In the genomic region with DNA sequence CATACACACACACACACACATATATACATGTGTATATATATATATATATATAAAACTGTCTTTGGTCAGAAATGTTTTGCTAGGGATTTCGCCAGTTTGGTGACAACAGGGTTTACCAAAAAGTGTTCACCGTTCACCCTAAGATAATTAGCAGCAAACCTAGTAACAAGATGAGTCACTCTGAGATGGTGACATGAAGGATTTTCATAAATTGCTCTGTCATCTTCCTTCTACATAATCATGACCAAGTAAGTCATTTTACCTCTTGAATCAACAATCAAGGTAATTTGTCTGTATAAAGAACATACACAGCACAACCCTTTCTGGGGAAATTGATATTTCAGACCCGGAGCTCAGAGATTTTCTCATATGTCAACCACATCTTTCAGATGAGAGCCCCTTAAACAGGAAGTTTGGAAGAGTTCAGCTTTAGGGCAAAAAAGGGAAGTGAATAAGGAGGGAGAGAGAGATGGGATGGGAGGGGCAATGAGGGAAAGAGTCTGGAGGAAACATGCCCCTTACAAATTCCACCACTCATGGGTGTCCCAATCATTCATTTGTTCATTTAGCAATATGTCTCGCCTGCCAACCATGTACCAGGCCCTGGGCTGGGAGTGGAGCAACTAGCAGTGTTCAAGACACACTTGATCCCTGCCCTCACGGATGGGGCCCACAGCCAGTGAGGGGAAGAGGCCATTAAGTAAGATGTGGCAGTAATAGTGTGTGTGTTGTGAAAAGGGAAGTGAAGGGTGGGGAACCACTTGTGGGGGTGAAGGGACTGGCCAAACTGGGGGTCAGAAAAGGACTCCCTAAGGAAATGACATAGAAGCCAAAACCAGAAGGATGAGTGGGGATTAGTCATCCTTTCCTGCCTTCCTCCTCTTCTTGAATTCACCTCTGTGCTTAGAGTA, we compare ENCODE assay signal across 11 cellular contexts.
DNase-seq lines count a peak whose midpoint lies in the region; TF ChIP-seq lines count a peak whose summit lies in the region.
"Had no signal": no experiment of that assay in that cellular context is flagged by ENCODE, and none has a peak within 500 bp of the region (broad histone marks: within the 10 kb centered on the region; RNA-seq: fewer than 3 reads in every experiment).

No MANE protein-coding gene starts in this region.

- H2AK5ac ChIP-seq in mesenchymal stem cell (ENCODE audit: low read length, severe bottlenecking): no peak overlapping the region

- DNase-seq in Ammon's horn (ENCODE audit: low spot score): peak; percentile 61
- peak; percentile 98 for DNase-seq in NB4 (ENCODE audit: low read depth)
- peak; percentile 73 for DNase-seq in mesenchymal stem cell
- DNase-seq in mesenteric fat pad (ENCODE audit: low spot score): no peak
- DNase-seq in HuH-7 (ENCODE audit: low spot score): no peak
- no peak for DNase-seq in kidney tubule cell (ENCODE audit: low spot score)
- DNase-seq in progenitor cell of endocrine pancreas (ENCODE audit: low spot score, unreplicated experiment): no peak
- DNase-seq: activated T-cell treated with anti-CD3 and anti-CD28 coated beads, Interleukin-2, amount 50 U/mL, for 72 hours; colonic mucosa; NCI-H446 treated with DMSO at 0.1 percent for 48 hours had no signal

- no peak overlapping the region for H2AFZ ChIP-seq in mesenchymal stem cell (ENCODE audit: low read depth, low read length)

- peak overlapping the region; percentile 91 for H3K27ac Mint-ChIP-seq in dendritic cell treated with granulocyte-macrophage colony-stimulating factor and Interleukin-4, amounts not matched to agents 40 ng/mL and 50 ng/mL, for 4 days
- H3K27ac Mint-ChIP-seq in progenitor cell of endocrine pancreas: no peak overlapping the region
- H3K27ac Mint-ChIP-seq: activated T-cell treated with anti-CD3 and anti-CD28 coated beads, Interleukin-2, amount 50 U/mL, for 72 hours had no signal

- H3K4ac ChIP-seq in mesenchymal stem cell (ENCODE audit: low read depth in 1 of 2, low read length in 2 of 2): no peak overlapping the region

- H3K27me3 ChIP-seq in mesenchymal stem cell (ENCODE audit: control insufficient read depth in 1 of 2, insufficient read depth in 1 of 2, low read length in 2 of 2): no peaks in the 10 kb centered on the region
- H3K27me3 ChIP-seq: colonic mucosa had no signal

- no peak overlapping the region for H3K27ac ChIP-seq in mesenchymal stem cell (ENCODE audit: low read length, poor library complexity, severe bottlenecking)
- H3K27ac ChIP-seq: colonic mucosa had no signal

- H2BK12ac ChIP-seq in mesenchymal stem cell (ENCODE audit: low read length in 2 of 2): peak overlapping the region in 1 of 2 experiments; percentile 40

- H3K9me3 ChIP-seq in mesenchymal stem cell (ENCODE audit: control insufficient read depth, low read length): no peaks in the 10 kb centered on the region
- H3K9me3 ChIP-seq: colonic mucosa had no signal

- 52% methylated on average over 4 of the region's 5 CpGs for WGBS in mesenchymal stem cell

- no peaks in the 10 kb centered on the region for H3K36me3 ChIP-seq in mesenchymal stem cell (ENCODE audit: control insufficient read depth in 1 of 2, insufficient read depth in 2 of 2, low read depth in 1 of 2, low read length in 2 of 2)
- H3K36me3 ChIP-seq: colonic mucosa had no signal

- no peak overlapping the region for H2BK120ac ChIP-seq in mesenchymal stem cell (ENCODE audit: low read depth, low read length)

- H3K18ac ChIP-seq in mesenchymal stem cell (ENCODE audit: low read depth in 1 of 2, low read length in 2 of 2): no peak overlapping the region

- peaks cover 78% of the 10 kb centered on the region for H3K4me1 Mint-ChIP-seq in dendritic cell treated with granulocyte-macrophage colony-stimulating factor and Interleukin-4, amounts not matched to agents 40 ng/mL and 50 ng/mL, for 4 days (ENCODE audit: low read depth)
- H3K4me1 Mint-ChIP-seq in progenitor cell of endocrine pancreas (ENCODE audit: low read depth): peaks cover 7% of the 10 kb centered on the region

- H3K4me3 ChIP-seq in NB4 (ENCODE audit: low read depth, low read length) (peak overlapping the region; percentile 12), mesenchymal stem cell (ENCODE audit: insufficient read depth in 1 of 2, low read depth in 1 of 2, low read length in 2 of 2) (no peak overlapping the region)
- H3K4me3 ChIP-seq: colonic mucosa had no signal

- no peak overlapping the region for H3K23ac ChIP-seq in mesenchymal stem cell (ENCODE audit: low read length in 2 of 2)

- no peak for TF ChIP-seq CTCF in NB4 (IDR thresholded peaks at IDR 0.05; ENCODE audit: low read depth, low read length)
- TF ChIP-seq CTCF in progenitor cell of endocrine pancreas (IDR thresholded peaks at IDR 0.05; ENCODE audit: unreplicated experiment): no peak

- no peak overlapping the region for H4K91ac ChIP-seq in mesenchymal stem cell (ENCODE audit: low read length)

- H3K9me3 Mint-ChIP-seq in dendritic cell treated with granulocyte-macrophage colony-stimulating factor and Interleukin-4, amounts not matched to agents 40 ng/mL and 50 ng/mL, for 4 days: no peaks in the 10 kb centered on the region
- H3K9me3 Mint-ChIP-seq in progenitor cell of endocrine pancreas (ENCODE audit: low read depth): no peaks in the 10 kb centered on the region
- H3K9me3 Mint-ChIP-seq: activated T-cell treated with anti-CD3 and anti-CD28 coated beads, Interleukin-2, amount 50 U/mL, for 72 hours had no signal

- no peaks in the 10 kb centered on the region for H3K27me3 Mint-ChIP-seq in dendritic cell treated with granulocyte-macrophage colony-stimulating factor and Interleukin-4, amounts not matched to agents 40 ng/mL and 50 ng/mL, for 4 days
- peaks cover 12% of the 10 kb centered on the region for H3K27me3 Mint-ChIP-seq in progenitor cell of endocrine pancreas

- H3K36me3 Mint-ChIP-seq in dendritic cell treated with granulocyte-macrophage colony-stimulating factor and Interleukin-4, amounts not matched to agents 40 ng/mL and 50 ng/mL, for 4 days (ENCODE audit: low read depth): no peaks in the 10 kb centered on the region
- H3K36me3 Mint-ChIP-seq in progenitor cell of endocrine pancreas (ENCODE audit: insufficient read depth): no peaks in the 10 kb centered on the region

- H2BK15ac ChIP-seq in mesenchymal stem cell (ENCODE audit: low read depth, poor library complexity, severe bottlenecking): no peak overlapping the region

- H4K8ac ChIP-seq in mesenchymal stem cell (ENCODE audit: low read length): peak overlapping the region; percentile 16

- H3K4me2 ChIP-seq in mesenchymal stem cell (ENCODE audit: low read length, poor library complexity, severe bottlenecking): no peak overlapping the region

- H3K79me1 ChIP-seq in mesenchymal stem cell (replicated peaks; ENCODE audit: low read length, poor library complexity, severe bottlenecking): no peaks in the 10 kb centered on the region

- H3K4me3 Mint-ChIP-seq in dendritic cell treated with granulocyte-macrophage colony-stimulating factor and Interleukin-4, amounts not matched to agents 40 ng/mL and 50 ng/mL, for 4 days: peak overlapping the region; percentile 21
- H3K4me3 Mint-ChIP-seq in progenitor cell of endocrine pancreas (ENCODE audit: low read depth): no peak overlapping the region
- H3K4me3 Mint-ChIP-seq: activated T-cell treated with anti-CD3 and anti-CD28 coated beads, Interleukin-2, amount 50 U/mL, for 72 hours had no signal

- intact Hi-C loops in dendritic cell treated with granulocyte-macrophage colony-stimulating factor and Interleukin-4, amounts not matched to agents 40 ng/mL and 50 ng/mL, for 4 days (cut with micrococcal nuclease): loop anchor here (1.0 to 5.0 kb wide), 2 partner anchors 8 to 36 kb away; no protein-coding TSS in a partner anchor

- TF ChIP-seq POLR2A in NB4 (IDR thresholded peaks at IDR 0.05; ENCODE audit: extremely low read depth, insufficient read length): no peak

- no peak overlapping the region for H2BK5ac ChIP-seq in mesenchymal stem cell (ENCODE audit: low read depth, low read length, poor library complexity, severe bottlenecking)

- H3K4me1 ChIP-seq in mesenchymal stem cell (ENCODE audit: control insufficient read depth, insufficient read depth, low read depth, low read length): peaks cover 1% of the 10 kb centered on the region
- H3K4me1 ChIP-seq: colonic mucosa had no signal

- H3K14ac ChIP-seq in mesenchymal stem cell (ENCODE audit: low read length in 2 of 2): peak overlapping the region in 1 of 2 experiments; percentile 44

- peak overlapping the region; percentile 2 for H3K9ac ChIP-seq in mesenchymal stem cell (ENCODE audit: low read length)

Comparison
In these comparisons a context has a peak if more than half of its experiments do, and no peak if none do; other contexts are left out.
1. DNase-seq: peak in Ammon's horn (single experiment), NB4 (single experiment) and mesenchymal stem cell (single experiment); none in mesenteric fat pad (single experiment), HuH-7 (single experiment), kidney tubule cell (single experiment) and progenitor cell of endocrine pancreas (single experiment).